ENCODE assay signal across 8 cellular contexts in the genomic region with DNA sequence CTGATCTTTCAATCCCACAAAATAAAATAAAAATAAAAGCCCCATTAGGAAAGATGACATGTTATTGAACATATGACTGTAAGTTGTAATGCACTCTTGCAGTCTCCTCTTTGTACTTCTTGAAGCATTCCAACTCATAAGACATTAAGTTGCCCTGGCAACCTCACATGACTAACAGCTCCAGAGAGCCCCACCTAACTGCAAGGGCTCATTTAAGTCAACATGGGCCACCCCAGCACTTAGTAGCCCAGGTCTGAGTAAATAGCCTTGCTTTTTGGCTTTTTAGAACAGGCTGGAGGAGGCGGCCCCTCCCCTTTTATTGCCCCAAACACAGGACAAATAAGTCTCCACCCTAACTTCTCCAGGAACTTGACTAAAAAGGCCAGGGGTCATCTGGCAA.
A peak's percentile ranks its signal among the peaks of the same experiment; 100 is the strongest.
DNase-seq lines count a peak whose midpoint lies in the region; ATAC-seq and TF ChIP-seq lines count a peak whose summit lies in the region.

No MANE protein-coding gene starts in this region.

- POLR2A ChIA-PET in activated CD4-positive, alpha-beta memory T cell treated with anti-CD3 and anti-CD28 coated beads for 36 hours (lab: Charles Lee), result no interaction called here

- peak overlapping the region; percentile 30 for H3K4me3 ChIP-seq in AG10803 (ENCODE audit: low read length)
- H3K4me3 ChIP-seq in kidney epithelial cell (ENCODE audit: low read depth, low read length), result no peak overlapping the region
- H3K4me3 ChIP-seq in H7 (ENCODE audit: insufficient read depth, low read depth, low read length), result no peak overlapping the region

- DNase-seq in AG10803 (ENCODE audit: low read depth) (peak; percentile 83), kidney epithelial cell (ENCODE audit: low read depth) (peak; percentile 62), H7 (no peak), SKM-1 treated with dmso at 0.1 percent for 144 hours (lab: John Stamatoyannopoulos, UW; ENCODE audit: unreplicated experiment) (no peak)
- no peak for DNase-seq in activated CD4-positive, alpha-beta memory T cell treated with anti-CD3 and anti-CD28 coated beads for 36 hours

- peaks cover 27% of the 10 kb centered on the region for H3K4me1 Mint-ChIP-seq in activated CD4-positive, alpha-beta memory T cell treated with anti-CD3 and anti-CD28 coated beads for 36 hours (ENCODE audit: low read depth)

- intact Hi-C loops in activated CD4-positive, alpha-beta memory T cell treated with anti-CD3 and anti-CD28 coated beads for 36 hours (cut with micrococcal nuclease), result loop anchor here (1.0 to 5.0 kb wide), 2 partner anchors 15 to 238 kb away; no protein-coding TSS in a partner anchor

- H3K27me3 Mint-ChIP-seq in activated CD4-positive, alpha-beta memory T cell treated with anti-CD3 and anti-CD28 coated beads for 36 hours, result peaks cover 54% of the 10 kb centered on the region

- H3K9me3 Mint-ChIP-seq in activated CD4-positive, alpha-beta memory T cell treated with anti-CD3 and anti-CD28 coated beads for 36 hours, result no peaks in the 10 kb centered on the region

- no peaks in the 10 kb centered on the region for H3K36me3 Mint-ChIP-seq in activated CD4-positive, alpha-beta memory T cell treated with anti-CD3 and anti-CD28 coated beads for 36 hours

- H3K27ac ChIP-seq in angular gyrus (ENCODE audit: low read depth, low read length) (peak overlapping the region; percentile 63), temporal lobe (ENCODE audit: low read depth, low read length) (peak overlapping the region; percentile 47)

- H3K27me3 ChIP-seq in kidney epithelial cell (ENCODE audit: control insufficient read depth, insufficient read depth, low read length), result no peaks in the 10 kb centered on the region
- peaks cover 27% of the 10 kb centered on the region for H3K27me3 ChIP-seq in H7 (ENCODE audit: control insufficient read depth, insufficient read depth, low read length)

- no peak overlapping the region for H3K4me3 Mint-ChIP-seq in activated CD4-positive, alpha-beta memory T cell treated with anti-CD3 and anti-CD28 coated beads for 36 hours

- CTCF ChIA-PET in activated CD4-positive, alpha-beta memory T cell treated with anti-CD3 and anti-CD28 coated beads for 36 hours (lab: Charles Lee), result interaction anchor here (1.7 kb wide), 1 partner anchor 15 kb away, joined by 5 read pairs; no protein-coding TSS in a partner anchor

- peak; percentile 26 for ATAC-seq in HG03175 (IDR thresholded peaks at IDR 0.05; ENCODE audit: unreplicated experiment)

- H3K27ac Mint-ChIP-seq in activated CD4-positive, alpha-beta memory T cell treated with anti-CD3 and anti-CD28 coated beads for 36 hours, result no peak overlapping the region

- no peaks in the 10 kb centered on the region for H3K36me3 ChIP-seq in kidney epithelial cell (ENCODE audit: control insufficient read depth, insufficient read depth, low read length)
- H3K36me3 ChIP-seq in H7 (replicated peaks; ENCODE audit: control insufficient read depth, insufficient read depth, low read length), result no peaks in the 10 kb centered on the region

- TF ChIP-seq CTCF in AG10803 (conservative IDR thresholded peaks at IDR 0.05; ENCODE audit: low read length) (no peak), kidney epithelial cell (IDR thresholded peaks at IDR 0.05; ENCODE audit: insufficient read depth, low read length, poor library complexity, severe bottlenecking) (no peak)

Comparison
In these comparisons a context has a peak if more than half of its experiments do, and no peak if none do; other contexts are left out.
1. DNase-seq: peak in AG10803 (single experiment) and kidney epithelial cell (single experiment); none in H7 (single experiment), SKM-1 treated with dmso at 0.1 percent for 144 hours (single experiment) and activated CD4-positive, alpha-beta memory T cell treated with anti-CD3 and anti-CD28 coated beads for 36 hours (single experiment).